ENCODE assay signal across 8 cellular contexts in the genomic region with DNA sequence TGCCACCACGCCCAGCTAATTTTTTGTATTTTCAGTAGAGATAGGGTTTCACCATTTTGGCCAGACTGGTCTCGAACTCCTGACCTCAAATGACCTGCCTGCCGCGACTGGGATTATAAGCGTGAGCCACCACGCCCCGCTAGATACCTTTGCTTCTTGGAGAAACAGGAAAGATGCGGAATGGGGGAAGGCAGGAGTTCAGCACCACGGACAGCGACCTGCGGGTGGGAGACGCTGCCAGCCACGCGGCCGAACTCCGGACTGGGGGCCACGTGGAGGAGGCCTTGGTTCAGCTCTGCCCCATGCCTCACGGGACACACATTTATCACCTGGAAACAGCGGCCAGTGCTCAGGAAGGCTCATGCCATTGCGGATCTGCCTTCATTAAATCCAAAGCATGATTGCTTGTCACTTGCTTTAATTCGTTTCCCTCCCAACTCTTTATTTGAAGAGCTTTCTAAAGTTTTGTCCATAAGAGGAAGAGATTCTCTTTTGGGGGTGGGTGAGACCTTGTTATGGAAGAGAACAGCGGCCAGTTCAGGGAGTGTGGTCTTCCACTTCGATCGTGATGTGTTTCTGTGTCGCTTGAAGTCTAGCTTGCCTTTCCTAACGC.
DNase-seq lines count a peak whose midpoint lies in the region; ATAC-seq and TF ChIP-seq lines count a peak whose summit lies in the region.

No MANE protein-coding gene starts in this region.

- H3K27me3 ChIP-seq in MG63 (peaks cover 63% of the 10 kb centered on the region), left ventricle myocardium inferior (ENCODE audit: low read depth) (peaks cover 76% of the 10 kb centered on the region)

- no peaks in the 10 kb centered on the region for H3K4me1 ChIP-seq in left ventricle myocardium inferior

- H3K4me3 Mint-ChIP-seq in activated T-cell treated with anti-CD3 and anti-CD28 coated beads, Interleukin-2, amount 50 U/mL, for 72 hours, result no peak overlapping the region

- H3K27ac ChIP-seq in left ventricle myocardium inferior (replicated peaks), result no peak overlapping the region

- H3K36me3 Mint-ChIP-seq in activated T-cell treated with anti-CD3 and anti-CD28 coated beads, Interleukin-2, amount 50 U/mL, for 72 hours (ENCODE audit: insufficient read depth in 2 of 2), result no peaks in the 10 kb centered on the region

- H3K4me3 ChIP-seq in MG63, result no peak overlapping the region
- no peak overlapping the region for H3K4me3 ChIP-seq in left ventricle myocardium inferior

- H3K9me3 ChIP-seq in MG63, result no peaks in the 10 kb centered on the region
- no peaks in the 10 kb centered on the region for H3K9me3 ChIP-seq in left ventricle myocardium inferior (replicated peaks)

- DNase-seq in AG08395 (ENCODE audit: low spot score) (peak; percentile 46), MG63 (peak; percentile 49), left ventricle myocardium inferior (peak; percentile 56), NCI-H446 (lab: John Stamatoyannopoulos, UW) (no peak), NCI-H146 treated with DMSO at 0.1 percent for 48 hours (lab: John Stamatoyannopoulos, UW; ENCODE audit: unreplicated experiment) (no peak), GOT3 (lab: John Stamatoyannopoulos, UW) (no peak)
- DNase-seq in activated T-cell treated with anti-CD3 and anti-CD28 coated beads, Interleukin-2, amount 50 U/mL, for 72 hours, result peak; percentile 45 to 49
- peak in 2 of 3 donors; percentile 3 to 12 for DNase-seq in stimulated activated CD4-positive, alpha-beta T cell treated with anti-CD3 and anti-CD28 coated beads, Interleukin-12 subunit alpha, Interleukin-12 subunit beta, amount 100 ng/mL, for 48 hours (ENCODE audit: low read depth in 2 of 3, low spot score in 1 of 3)

- intact Hi-C loops in left ventricle myocardium inferior (cut with micrococcal nuclease), result no loop called here

- H3K27me3 Mint-ChIP-seq in activated T-cell treated with anti-CD3 and anti-CD28 coated beads, Interleukin-2, amount 50 U/mL, for 72 hours (ENCODE audit: low read depth), result peaks cover 14% of the 10 kb centered on the region

- no peak for TF ChIP-seq CTCF in left ventricle myocardium inferior (IDR thresholded peaks at IDR 0.05; ENCODE audit: borderline replicate concordance)

- no peak overlapping the region for H3K27ac Mint-ChIP-seq in activated T-cell treated with anti-CD3 and anti-CD28 coated beads, Interleukin-2, amount 50 U/mL, for 72 hours

- ATAC-seq in activated T-cell treated with anti-CD3 and anti-CD28 coated beads, Interleukin-2, amount 50 U/mL, for 72 hours (replicated peaks in 1 of 2), result no peak

- no peaks in the 10 kb centered on the region for H3K9me3 Mint-ChIP-seq in activated T-cell treated with anti-CD3 and anti-CD28 coated beads, Interleukin-2, amount 50 U/mL, for 72 hours

- no peaks in the 10 kb centered on the region for H3K36me3 ChIP-seq in MG63
- no peaks in the 10 kb centered on the region for H3K36me3 ChIP-seq in left ventricle myocardium inferior

- no peaks in the 10 kb centered on the region for H3K4me1 Mint-ChIP-seq in activated T-cell treated with anti-CD3 and anti-CD28 coated beads, Interleukin-2, amount 50 U/mL, for 72 hours (ENCODE audit: low read depth)

Comparison
In these comparisons a context has a peak if more than half of its experiments do, and no peak if none do; other contexts are left out.
1. DNase-seq: peak in AG08395 (single experiment), MG63 (single experiment), activated T-cell treated with anti-CD3 and anti-CD28 coated beads, Interleukin-2, amount 50 U/mL, for 72 hours (2 of 2), left ventricle myocardium inferior (single experiment) and stimulated activated CD4-positive, alpha-beta T cell treated with anti-CD3 and anti-CD28 coated beads, Interleukin-12 subunit alpha, Interleukin-12 subunit beta, amount 100 ng/mL, for 48 hours (2 of 3); none in NCI-H446 (0 of 2), NCI-H146 treated with DMSO at 0.1 percent for 48 hours (single experiment) and GOT3 (single experiment).